ENCODE assay signal across 7 cellular contexts in genomic region chr2:58585233-58585632, GRCh38.
"Had no signal": no experiment of that assay in that cellular context is flagged by ENCODE, and none has a peak within 500 bp of the region (broad histone marks: within the 10 kb centered on the region; RNA-seq: fewer than 3 reads in every experiment).

No MANE protein-coding gene starts in this region.

- DNase-seq: GM23248, GOT3, H9, HCEC 1CT, KG1 had no signal

- H3K9ac ChIP-seq: GM23248 had no signal

- H3K27ac ChIP-seq: GM23248 had no signal

- H3K4me3 ChIP-seq: GM23248 had no signal

- FAIRE-seq: H54, HTR-8/SVneo had no signal

- H2AFZ ChIP-seq: GM23248 had no signal
